Comparison of ENCODE assay signal across 8 cellular contexts in the genomic region with DNA sequence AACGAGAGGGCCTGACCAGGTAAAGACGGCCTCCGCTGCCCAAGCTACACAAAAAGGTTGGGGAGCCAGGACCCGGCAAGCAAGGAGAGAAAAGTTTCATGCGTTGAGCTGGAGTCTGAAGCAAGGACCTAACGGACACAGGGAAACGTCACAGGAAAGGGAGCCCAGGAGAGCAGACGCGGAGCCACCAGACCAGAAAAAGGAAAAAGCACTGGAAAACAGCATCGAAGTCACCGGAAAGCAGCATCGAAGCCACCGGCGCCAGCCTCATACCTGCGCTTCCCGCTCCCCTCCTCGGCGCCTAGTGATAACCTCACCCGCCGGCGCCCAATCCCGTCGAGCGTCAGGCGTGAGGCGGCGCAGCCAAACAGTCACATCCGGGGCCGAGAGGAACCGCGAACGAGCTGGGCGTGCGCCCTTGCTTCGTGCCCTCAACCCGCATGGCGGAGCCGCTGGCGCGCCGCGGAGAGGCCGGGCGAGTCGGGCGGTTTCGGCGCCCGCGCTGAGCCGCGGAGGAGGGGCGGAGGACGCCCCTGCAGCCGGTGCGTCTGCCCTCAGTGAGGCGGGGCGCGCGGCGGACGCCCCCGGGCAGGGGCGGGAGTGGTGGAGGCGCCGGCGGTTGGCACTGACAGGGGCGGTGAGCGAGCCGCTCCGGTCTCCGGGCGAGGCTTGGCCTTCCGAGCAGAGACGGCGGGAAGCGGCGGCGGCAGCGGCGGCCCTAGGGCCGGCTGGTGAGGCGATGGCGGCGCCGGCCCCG. TPM values are rescaled to one million over a fixed set of nuclear protein-coding genes. Genes with fewer than 3 reads are reported as not detected.
DNase-seq lines count a peak whose midpoint lies in the region; ATAC-seq, FAIRE-seq and TF ChIP-seq lines count a peak whose summit lies in the region.

A gene with protein sequence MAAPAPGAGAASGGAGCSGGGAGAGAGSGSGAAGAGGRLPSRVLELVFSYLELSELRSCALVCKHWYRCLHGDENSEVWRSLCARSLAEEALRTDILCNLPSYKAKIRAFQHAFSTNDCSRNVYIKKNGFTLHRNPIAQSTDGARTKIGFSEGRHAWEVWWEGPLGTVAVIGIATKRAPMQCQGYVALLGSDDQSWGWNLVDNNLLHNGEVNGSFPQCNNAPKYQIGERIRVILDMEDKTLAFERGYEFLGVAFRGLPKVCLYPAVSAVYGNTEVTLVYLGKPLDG (plus strand): TSS at position 415 of the 757 bp plus-strand sequence. CDS start 325 bp downstream, at position 740.
A gene (minus strand): TSS at position 309 of the 757 bp plus-strand sequence. CDS start 7,079 bp downstream, outside the sequence.

- no peak within 1 kb of the TSS for H2BK15ac ChIP-seq in neuronal stem cell (ENCODE audit: low read length)

- peak within 1 kb of the TSS; percentile 76 for H3K18ac ChIP-seq in neuronal stem cell (ENCODE audit: low read length)

- ATAC-seq in HG02571 (IDR thresholded peaks at IDR 0.05; ENCODE audit: unreplicated experiment): peak; percentile 89

- peak within 1 kb of the TSS; percentile 98 for H3K4me3 Mint-ChIP-seq in activated naive CD4-positive, alpha-beta T cell treated with anti-CD3 and anti-CD28 coated beads for 36 hours

- WGBS in neuronal stem cell (ENCODE audit: extremely low coverage in 2 of 2, insufficient read length in 2 of 2, insufficient replicate concordance in 1 of 2), 2 donors: no CpG with 5 or more reads among the region's 87 CpGs

- peak within 1 kb of the TSS; percentile 82 for H3K4me2 ChIP-seq in neuronal stem cell (ENCODE audit: insufficient read depth, low read length, poor library complexity, severe bottlenecking)

- peak within 1 kb of the TSS; percentile 30 for H2BK12ac ChIP-seq in neuronal stem cell (ENCODE audit: low read length)

- H3K36me3 ChIP-seq in GM06990 (ENCODE audit: control insufficient read depth, insufficient read depth, low read length) (no peaks in the 10 kb centered on the region; the same call in 1 of the 2 replicates), neuronal stem cell (replicated peaks in 1 of 2; ENCODE audit: control insufficient read depth in 2 of 2, insufficient read depth in 2 of 2, low read length in 2 of 2) (peaks cover 5 to 30% of the 10 kb centered on the region in 2 donors), subcutaneous abdominal adipose tissue (ENCODE audit: control insufficient read depth in 5 of 5, insufficient read depth in 5 of 5, low read length in 5 of 5) (peaks cover 0 to 8% (median 0%) of the 10 kb centered on the region in 5 donors)

- H3K9ac ChIP-seq in neuronal stem cell (ENCODE audit: low read depth, low read length, poor library complexity) (peak within 1 kb of the TSS; percentile 91), subcutaneous abdominal adipose tissue (ENCODE audit: low read length in 5 of 5) (peak within 1 kb of the TSS; percentile 88 to 100 (median 92))

- TF ChIP-seq POLR2A in NB4 (IDR thresholded peaks at IDR 0.05; ENCODE audit: extremely low read depth, insufficient read length): peak; percentile 79

- peak within 1 kb of the TSS; percentile 25 for H2AK5ac ChIP-seq in neuronal stem cell (ENCODE audit: low read depth, low read length)

- H4K8ac ChIP-seq in neuronal stem cell (ENCODE audit: low read depth, low read length): peak within 1 kb of the TSS; percentile 29

- no peak within 1 kb of the TSS for H2BK120ac ChIP-seq in neuronal stem cell (ENCODE audit: low read depth, low read length)

- no peak within 1 kb of the TSS for H3K4ac ChIP-seq in neuronal stem cell (ENCODE audit: low read length)

- DNase-seq in GM06990 (ENCODE audit: extremely low read depth, insufficient read length) (peak; percentile 97), NB4 (ENCODE audit: low read depth) (peak; percentile 97), SK-N-DZ (ENCODE audit: low spot score) (peak; percentile 94), frontal cortex (ENCODE audit: low spot score in 2 of 2) (peak; percentile 92 to 95), neuronal stem cell (ENCODE audit: low spot score) (peak; percentile 93)
- DNase-seq in activated naive CD4-positive, alpha-beta T cell treated with anti-CD3 and anti-CD28 coated beads for 36 hours: peak; percentile 97

- H3K27ac ChIP-seq in neuronal stem cell (replicated peaks; ENCODE audit: low read length) (peak within 1 kb of the TSS; percentile 68), subcutaneous abdominal adipose tissue (ENCODE audit: low read depth, low read length) (peak within 1 kb of the TSS; percentile 76)

- CTCF ChIA-PET in activated naive CD4-positive, alpha-beta T cell treated with anti-CD3 and anti-CD28 coated beads for 36 hours (lab: Charles Lee): interaction anchor here (0.6 to 2.4 kb wide), 2 partner anchors 39 to 72 kb away, joined by 3 to 10 read pairs; no protein-coding TSS in a partner anchor

- H2BK5ac ChIP-seq in neuronal stem cell (ENCODE audit: low read length): peak within 1 kb of the TSS; percentile 16

- peak within 1 kb of the TSS; percentile 89 for H3K23ac ChIP-seq in neuronal stem cell (ENCODE audit: low read depth, low read length, poor library complexity)

- peak within 1 kb of the TSS; percentile 100 for H3K4me3 ChIP-seq in GM06990 (replicated peaks; ENCODE audit: low read depth, low read length)
- H3K4me3 ChIP-seq in NB4 (ENCODE audit: low read depth, low read length): peak within 1 kb of the TSS; percentile 85
- H3K4me3 ChIP-seq in neuronal stem cell (ENCODE audit: low read length in 2 of 2): peak within 1 kb of the TSS; percentile 85 to 98
- H3K4me3 ChIP-seq in subcutaneous abdominal adipose tissue (ENCODE audit: low read depth in 1 of 5, low read length in 5 of 5): peak within 1 kb of the TSS; percentile 94 to 100 (median 100)

- no peaks in the 10 kb centered on the region for H3K27me3 Mint-ChIP-seq in activated naive CD4-positive, alpha-beta T cell treated with anti-CD3 and anti-CD28 coated beads for 36 hours (ENCODE audit: low read depth)

- no peak for FAIRE-seq in frontal cortex (lab: Jason Lieb, UNC)

- H3K27ac Mint-ChIP-seq in activated naive CD4-positive, alpha-beta T cell treated with anti-CD3 and anti-CD28 coated beads for 36 hours: peak within 1 kb of the TSS; percentile 91

- H3K79me1 ChIP-seq in neuronal stem cell (ENCODE audit: low read depth, low read length): peaks cover 4% of the 10 kb centered on the region

- peak within 1 kb of the TSS; percentile 95 for H3K14ac ChIP-seq in neuronal stem cell (ENCODE audit: low read length)

- H3K9me3 ChIP-seq in neuronal stem cell (replicated peaks in 1 of 2; ENCODE audit: control insufficient read depth in 2 of 2, insufficient read depth in 1 of 2, low read depth in 1 of 2, low read length in 2 of 2) (no peaks in the 10 kb centered on the region), subcutaneous abdominal adipose tissue (ENCODE audit: control insufficient read depth in 5 of 5, low read length in 5 of 5) (no peaks in the 10 kb centered on the region)

- H4K91ac ChIP-seq in neuronal stem cell (ENCODE audit: low read depth, low read length, poor library complexity): no peak within 1 kb of the TSS

- TF ChIP-seq CTCF in GM06990 (IDR thresholded peaks at IDR 0.05; ENCODE audit: insufficient read depth, low read length, poor library complexity, severe bottlenecking) (no peak), NB4 (IDR thresholded peaks at IDR 0.05; ENCODE audit: low read depth, low read length) (no peak)

- H3K4me1 Mint-ChIP-seq in activated naive CD4-positive, alpha-beta T cell treated with anti-CD3 and anti-CD28 coated beads for 36 hours (ENCODE audit: low read depth): peaks cover 46% of the 10 kb centered on the region

- H3K4me1 ChIP-seq in neuronal stem cell (ENCODE audit: control insufficient read depth in 2 of 2, insufficient read depth in 1 of 2, low read depth in 1 of 2, low read length in 2 of 2): peaks cover 1 to 5% of the 10 kb centered on the region in 2 donors
- peaks cover 0 to 24% (median 22%) of the 10 kb centered on the region in 5 donors for H3K4me1 ChIP-seq in subcutaneous abdominal adipose tissue (ENCODE audit: control insufficient read depth in 5 of 5, insufficient read depth in 5 of 5, low read length in 5 of 5)

- peaks cover 13% of the 10 kb centered on the region for H3K36me3 Mint-ChIP-seq in activated naive CD4-positive, alpha-beta T cell treated with anti-CD3 and anti-CD28 coated beads for 36 hours (ENCODE audit: low read depth)

- H3K9me3 Mint-ChIP-seq in activated naive CD4-positive, alpha-beta T cell treated with anti-CD3 and anti-CD28 coated beads for 36 hours: no peaks in the 10 kb centered on the region

- H3K27me3 ChIP-seq in GM06990 (replicated peaks; ENCODE audit: control insufficient read depth, insufficient read depth, low read length): no peaks in the 10 kb centered on the region
- no peaks in the 10 kb centered on the region for H3K27me3 ChIP-seq in neuronal stem cell (ENCODE audit: control insufficient read depth in 3 of 3, insufficient read depth in 3 of 3, low read depth in 1 of 3, low read length in 3 of 3)
- no peaks in the 10 kb centered on the region for H3K27me3 ChIP-seq in subcutaneous abdominal adipose tissue (ENCODE audit: control insufficient read depth in 5 of 5, insufficient read depth in 4 of 5, low read length in 5 of 5)

- intact Hi-C loops in activated naive CD4-positive, alpha-beta T cell treated with anti-CD3 and anti-CD28 coated beads for 36 hours (cut with micrococcal nuclease): loop anchor here (1.0 to 5.0 kb wide), 11 partner anchors 32 to 721 kb away; a partner anchor contains a TSS

- peak within 1 kb of the TSS; percentile 92 for H2AFZ ChIP-seq in neuronal stem cell (ENCODE audit: low read length)

RNA-seq across cellular contexts. Expression of the first gene that starts in this region (rescaled TPM):
- 26.5 and 30.4 TPM in 2 replicates for polyA plus RNA-seq in SK-N-DZ (2014; cell fraction: cytosol; rRNA removed)
- polyA plus RNA-seq in SK-N-DZ (2014; cell fraction: nucleus; rRNA removed): 10.2 and 11.2 TPM in 2 replicates
- total RNA-seq in activated naive CD4-positive, alpha-beta T cell treated with anti-CD3 and anti-CD28 coated beads for 36 hours: 10 to 100 TPM; 11.8 to 12.8 TPM
- total RNA-seq in frontal cortex: 43.6 TPM
- 10.3 TPM for polyA plus RNA-seq in neuronal stem cell (2013, experiment 1 of 2)
- 10.8 TPM for polyA plus RNA-seq in neuronal stem cell (2013, experiment 2 of 2)

RNA-seq across cellular contexts. Expression of the second gene that starts in this region (rescaled TPM):
- 8.2 and 14.3 TPM in 2 replicates for polyA plus RNA-seq in SK-N-DZ (2014; cell fraction: cytosol; rRNA removed)
- 8.5 and 11.8 TPM in 2 replicates for polyA plus RNA-seq in SK-N-DZ (2014; cell fraction: nucleus; rRNA removed)
- 10 to 100 TPM; 14.3 to 15.8 TPM for total RNA-seq in activated naive CD4-positive, alpha-beta T cell treated with anti-CD3 and anti-CD28 coated beads for 36 hours
- total RNA-seq in frontal cortex: 7.3 TPM
- polyA plus RNA-seq in neuronal stem cell (2013, experiment 1 of 2): 12.4 TPM
- polyA plus RNA-seq in neuronal stem cell (2013, experiment 2 of 2): 12.2 TPM

Comparison
In these comparisons a context has a peak if more than half of its experiments do, and no peak if none do; other contexts are left out.
1. Peak in every context shown above with its lines: DNase-seq, ATAC-seq, H3K4me3 ChIP-seq and H3K27ac ChIP-seq.